12 cellular contexts compared by ENCODE assay signal in genomic region chr10:49001402-49001801, GRCh38.
A peak's percentile ranks its signal among the peaks of the same experiment; 100 is the strongest.
DNase-seq lines count a peak whose midpoint lies in the region; ATAC-seq and TF ChIP-seq lines count a peak whose summit lies in the region.
"Had no signal": no experiment of that assay in that cellular context is flagged by ENCODE, and none has a peak within 500 bp of the region (broad histone marks: within the 10 kb centered on the region; RNA-seq: fewer than 3 reads in every experiment).

No MANE protein-coding gene starts in this region.

- H3K9ac ChIP-seq in mesendoderm (ENCODE audit: low read length) (no peak overlapping the region), trophoblast cell (ENCODE audit: low read length) (no peak overlapping the region)

- H3K36me3 ChIP-seq in mesendoderm (ENCODE audit: control insufficient read depth, insufficient read depth, low read length) (no peaks in the 10 kb centered on the region), trophoblast cell (ENCODE audit: control insufficient read depth in 1 of 2, insufficient read depth in 2 of 2, low read length in 2 of 2) (no peaks in the 10 kb centered on the region)
- H3K36me3 ChIP-seq: Peyer's patch had no signal

- no peak overlapping the region for H4K91ac ChIP-seq in trophoblast cell (ENCODE audit: low read depth, low read length)

- H3K4me1 ChIP-seq in mesendoderm (ENCODE audit: control insufficient read depth, low read depth, low read length) (peaks cover 3% of the 10 kb centered on the region), trophoblast cell (ENCODE audit: control insufficient read depth in 1 of 2, insufficient read depth in 2 of 2, low read length in 2 of 2) (no peaks in the 10 kb centered on the region)
- H3K4me1 ChIP-seq: Peyer's patch had no signal

- no peaks in the 10 kb centered on the region for H3K79me1 ChIP-seq in mesendoderm (ENCODE audit: low read length)
- no peaks in the 10 kb centered on the region for H3K79me1 ChIP-seq in trophoblast cell (ENCODE audit: low read length)

- H3K27ac ChIP-seq in mesendoderm (ENCODE audit: low read depth, low read length) (no peak overlapping the region), substantia nigra (ENCODE audit: low read depth, low read length, poor library complexity, severe bottlenecking) (no peak overlapping the region), trophoblast cell (ENCODE audit: low read depth, low read length) (no peak overlapping the region)
- H3K27ac ChIP-seq: C4-2B, Peyer's patch had no signal

- DNase-seq in Daoy (ENCODE audit: low read depth) (peak; percentile 36), NCI-H146 treated with DMSO at 0.1 percent for 48 hours (lab: John Stamatoyannopoulos, UW; ENCODE audit: unreplicated experiment) (peak; percentile 17), fibroblast of villous mesenchyme (ENCODE audit: low read depth) (no peak), mesendoderm (peak; percentile 84), substantia nigra (lab: John Stamatoyannopoulos, UW) (no peak), activated T-cell treated with anti-CD3 and anti-CD28 coated beads for 4 hours (no peak), trophoblast cell (no peak)
- DNase-seq: effector CD4-positive, alpha-beta T cell; glutamatergic neuron; Peyer's patch had no signal

- H3K4me2 ChIP-seq in mesendoderm (ENCODE audit: low read length) (no peak overlapping the region), trophoblast cell (ENCODE audit: low read length) (no peak overlapping the region)

- no peak overlapping the region for H2AK5ac ChIP-seq in mesendoderm (ENCODE audit: low read length)
- H2AK5ac ChIP-seq in trophoblast cell (ENCODE audit: low read length) = no peak overlapping the region

- ATAC-seq in GM21528 (IDR thresholded peaks at IDR 0.05; ENCODE audit: low FRiP score, unreplicated experiment) = no peak

- H3K23ac ChIP-seq in mesendoderm (ENCODE audit: low read length) (no peak overlapping the region), trophoblast cell (ENCODE audit: low read length) (no peak overlapping the region)

- H3K4ac ChIP-seq in mesendoderm (ENCODE audit: low read depth, low read length) (no peak overlapping the region), trophoblast cell (ENCODE audit: low read depth, low read length) (no peak overlapping the region)

- no peak overlapping the region for H4K8ac ChIP-seq in mesendoderm (ENCODE audit: low read depth, low read length)
- no peak overlapping the region for H4K8ac ChIP-seq in trophoblast cell (ENCODE audit: low read depth, low read length)

- H4K5ac ChIP-seq in mesendoderm (ENCODE audit: low read length) = no peak overlapping the region

- H3K27me3 ChIP-seq in mesendoderm (ENCODE audit: insufficient read depth, low read length, poor library complexity) (no peaks in the 10 kb centered on the region), trophoblast cell (ENCODE audit: insufficient read depth, low read length) (no peaks in the 10 kb centered on the region)
- H3K27me3 ChIP-seq: Peyer's patch had no signal

- WGBS in mesendoderm (ENCODE audit: extremely low coverage, insufficient coverage, low lambda C conversion rate) = no CpG with 5 or more reads among the region's 9 CpGs
- WGBS in trophoblast cell (ENCODE audit: extremely low coverage, insufficient coverage, insufficient read length) = no CpG with 5 or more reads among the region's 9 CpGs

- H2BK5ac ChIP-seq in mesendoderm (ENCODE audit: low read length) (no peak overlapping the region), trophoblast cell (ENCODE audit: low read depth, low read length, poor library complexity) (no peak overlapping the region)

- H3K79me2 ChIP-seq in mesendoderm (ENCODE audit: control insufficient read depth, insufficient read depth, low read length) = no peaks in the 10 kb centered on the region
- no peaks in the 10 kb centered on the region for H3K79me2 ChIP-seq in trophoblast cell (ENCODE audit: control insufficient read depth, insufficient read depth, low read length, poor library complexity)

- peak; percentile 19 for TF ChIP-seq CTCF in fibroblast of villous mesenchyme (IDR thresholded peaks at IDR 0.05; ENCODE audit: insufficient read depth, low read depth, low read length)

- no peaks in the 10 kb centered on the region for H3K9me3 ChIP-seq in trophoblast cell (ENCODE audit: insufficient read depth, low read depth, low read length)
- H3K9me3 ChIP-seq: Peyer's patch had no signal

- H4K12ac ChIP-seq in trophoblast cell (ENCODE audit: low read depth, low read length) = no peak overlapping the region

- no peak overlapping the region for H2BK12ac ChIP-seq in trophoblast cell (ENCODE audit: low read length)

- H3K14ac ChIP-seq in trophoblast cell (ENCODE audit: low read length) = no peak overlapping the region

- peak overlapping the region; percentile 42 for H3K56ac ChIP-seq in mesendoderm (ENCODE audit: low read length)

- H3K4me3 ChIP-seq in fibroblast of villous mesenchyme (ENCODE audit: low read depth, low read length) = no peak overlapping the region
- no peak overlapping the region for H3K4me3 ChIP-seq in mesendoderm (ENCODE audit: low read length)
- no peak overlapping the region for H3K4me3 ChIP-seq in trophoblast cell (ENCODE audit: low read depth, low read length)
- H3K4me3 ChIP-seq: Peyer's patch had no signal

- no peak overlapping the region for H2BK120ac ChIP-seq in mesendoderm (ENCODE audit: low read depth, low read length)
- no peak overlapping the region for H2BK120ac ChIP-seq in trophoblast cell (ENCODE audit: insufficient read depth, low read length, poor library complexity)

- H2AFZ ChIP-seq in trophoblast cell (ENCODE audit: insufficient read depth, low read length, poor library complexity) = no peak overlapping the region

- H3K18ac ChIP-seq in mesendoderm (ENCODE audit: low read length) = no peak overlapping the region
- H3K18ac ChIP-seq in trophoblast cell (ENCODE audit: low read length) = no peak overlapping the region

- no peak overlapping the region for H2BK15ac ChIP-seq in mesendoderm (replicated peaks; ENCODE audit: low read depth)

Comparison
In these comparisons a context has a peak if more than half of its experiments do, and no peak if none do; other contexts are left out.
1. DNase-seq: peak in Daoy (single experiment), NCI-H146 treated with DMSO at 0.1 percent for 48 hours (single experiment) and mesendoderm (single experiment); none in fibroblast of villous mesenchyme (single experiment), substantia nigra (0 of 49), activated T-cell treated with anti-CD3 and anti-CD28 coated beads for 4 hours (single experiment) and trophoblast cell (0 of 2).